In the genomic region with DNA sequence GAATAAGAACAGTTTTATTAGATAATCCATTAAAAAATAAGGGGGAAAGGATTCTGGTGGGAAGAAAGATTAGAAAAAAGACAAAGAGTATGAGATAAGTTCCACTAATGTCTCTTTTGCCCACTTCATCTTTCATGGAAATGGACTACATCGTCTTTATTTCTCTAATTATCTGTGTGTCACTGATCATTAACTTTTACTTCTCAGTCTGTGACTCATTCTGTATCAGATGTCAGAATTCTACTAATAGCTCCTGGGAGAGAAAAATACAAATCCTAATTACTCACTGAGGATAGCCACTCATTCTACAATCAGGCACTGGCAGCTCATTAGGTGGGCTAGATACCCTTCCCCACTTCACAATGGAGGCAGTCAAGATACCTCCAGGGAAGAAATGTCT, we compare ENCODE assay signal across 27 cellular contexts. TPM values are rescaled to one million over a fixed set of nuclear protein-coding genes. Genes with fewer than 3 reads are reported as not detected.
DNase-seq lines count a peak whose midpoint lies in the region; ATAC-seq and TF ChIP-seq lines count a peak whose summit lies in the region.
"Had no signal": no experiment of that assay in that cellular context is flagged by ENCODE, and none has a peak within 500 bp of the region (broad histone marks: within the 10 kb centered on the region; RNA-seq: fewer than 3 reads in every experiment).

No MANE protein-coding gene starts in this region.

- intact Hi-C loops in natural killer cell (cut with micrococcal nuclease) = no loop called here
- intact Hi-C loops in OCI-LY7 (cut with micrococcal nuclease; ENCODE audit: unreplicated experiment) = no loop called here

- H3K4me2 ChIP-seq in OCI-LY7 (ENCODE audit: low read length) = no peak overlapping the region

- no peak overlapping the region for H2AFZ ChIP-seq in OCI-LY7 (ENCODE audit: low read length)

- POLR2A ChIA-PET in OCI-LY7 (lab: Charles Lee) = interaction anchor here (1.2 kb wide), 1 partner anchor 10 kb away, joined by 4 read pairs; no protein-coding TSS in a partner anchor

- H3K4me1 ChIP-seq in RWPE2 (ENCODE audit: insufficient read depth, poor library complexity, severe bottlenecking) (no peaks in the 10 kb centered on the region), OCI-LY7 (ENCODE audit: insufficient read depth, low read length, poor library complexity, severe bottlenecking) (peaks cover 14% of the 10 kb centered on the region)
- H3K4me1 ChIP-seq: lower lobe of right lung, SJCRH30, uterus had no signal

- no peaks in the 10 kb centered on the region for H3K36me3 ChIP-seq in RWPE2 (ENCODE audit: low read depth)
- no peaks in the 10 kb centered on the region for H3K36me3 ChIP-seq in OCI-LY7 (ENCODE audit: insufficient read depth, low read length)
- H3K36me3 ChIP-seq: lower lobe of right lung, SJCRH30, uterus had no signal

- ATAC-seq in GM19395 (IDR thresholded peaks at IDR 0.05; ENCODE audit: unreplicated experiment) (peak; percentile 72), HG03354 (IDR thresholded peaks at IDR 0.05; ENCODE audit: poor library complexity, severe bottlenecking, unreplicated experiment) (peak; percentile 62), RWPE2 (ENCODE audit: low read depth) (0 out of 3 replicates have a peak, but pooled peaks have one; percentile 46), natural killer cell (no peak)
- ATAC-seq: activated T-cell treated with anti-CD3 and anti-CD28 coated beads, Interleukin-2, amount 50 U/mL, for 72 hours; lower lobe of right lung; mucosa of descending colon had no signal

- CTCF ChIA-PET in OCI-LY7 (lab: Charles Lee; ENCODE audit: unreplicated experiment) = no interaction called here

- no TSS peak for BruUV-seq in OCI-LY7 (replicated peaks; lab: Mats Ljungman, UMichigan)

- no peaks in the 10 kb centered on the region for H4K20me1 ChIP-seq in OCI-LY7 (ENCODE audit: insufficient read depth, low read length)

- H3K27me3 Mint-ChIP-seq in nephron progenitor cell (ENCODE audit: low read depth, poor library complexity) = no peaks in the 10 kb centered on the region
- no peaks in the 10 kb centered on the region for H3K27me3 Mint-ChIP-seq in natural killer cell (ENCODE audit: low read depth in 2 of 2)
- H3K27me3 Mint-ChIP-seq: activated naive CD4-positive, alpha-beta T cell treated with anti-CD3 and anti-CD28 coated beads, Interleukin-2, amount 10 ng/mL, durations not matched to agents 7 days and 5 days had no signal

- H3K4me3 ChIP-seq in RWPE2 (ENCODE audit: severe bottlenecking) (no peak overlapping the region), OCI-LY7 (ENCODE audit: low read depth, low read length, poor library complexity, severe bottlenecking) (no peak overlapping the region)
- H3K4me3 ChIP-seq: lower lobe of right lung, mucosa of descending colon, SJCRH30, skin epidermis, testis, uterus had no signal

- H3K27ac Mint-ChIP-seq in nephron progenitor cell (no peak overlapping the region), natural killer cell (no peak overlapping the region)
- H3K27ac Mint-ChIP-seq: activated naive CD4-positive, alpha-beta T cell treated with anti-CD3 and anti-CD28 coated beads, Interleukin-2, amount 10 ng/mL, durations not matched to agents 7 days and 5 days; activated T-cell treated with anti-CD3 and anti-CD28 coated beads, Interleukin-2, amount 50 U/mL, for 72 hours; CD4-positive, alpha-beta T cell; progenitor cell of endocrine pancreas; T-helper 1 cell treated with Interleukin-12 subunit alpha and Interleukin-12 subunit beta and Interleukin-4 antibody, amounts not matched to agents 30 μg/mL and 1 μg/mL, for 36 hours had no signal

- H3K9me3 Mint-ChIP-seq in nephron progenitor cell (no peaks in the 10 kb centered on the region), natural killer cell (no peaks in the 10 kb centered on the region)
- H3K9me3 Mint-ChIP-seq: activated naive CD4-positive, alpha-beta T cell treated with anti-CD3 and anti-CD28 coated beads, Interleukin-2, amount 10 ng/mL, durations not matched to agents 7 days and 5 days; activated T-cell treated with anti-CD3 and anti-CD28 coated beads, Interleukin-2, amount 50 U/mL, for 72 hours; CD4-positive, alpha-beta T cell; T-helper 1 cell treated with Interleukin-12 subunit alpha and Interleukin-12 subunit beta and Interleukin-4 antibody, amounts not matched to agents 30 μg/mL and 1 μg/mL, for 36 hours had no signal

- no peaks in the 10 kb centered on the region for H3K79me2 ChIP-seq in OCI-LY7 (ENCODE audit: insufficient read depth, low read depth, low read length)

- peaks cover 16% of the 10 kb centered on the region for H3K27me3 ChIP-seq in RWPE2 (ENCODE audit: insufficient read depth, poor library complexity, severe bottlenecking)
- H3K27me3 ChIP-seq: SJCRH30, testis, uterus had no signal

- no peaks in the 10 kb centered on the region for H3K9me2 ChIP-seq in OCI-LY7 (ENCODE audit: insufficient read depth, low read length)

- no peaks in the 10 kb centered on the region for H3K36me3 Mint-ChIP-seq in nephron progenitor cell (ENCODE audit: low read depth)
- H3K36me3 Mint-ChIP-seq in natural killer cell = no peaks in the 10 kb centered on the region
- H3K36me3 Mint-ChIP-seq: activated naive CD4-positive, alpha-beta T cell treated with anti-CD3 and anti-CD28 coated beads, Interleukin-2, amount 10 ng/mL, durations not matched to agents 7 days and 5 days had no signal

- H3K27ac ChIP-seq in RWPE2 (ENCODE audit: poor library complexity, severe bottlenecking) = no peak overlapping the region
- H3K27ac ChIP-seq in OCI-LY7 (ENCODE audit: low read depth, low read length, poor library complexity, severe bottlenecking) = no peak overlapping the region
- H3K27ac ChIP-seq: lower lobe of right lung, SJCRH30, skin epidermis, uterus had no signal

- TF ChIP-seq CTCF in RWPE2 (IDR thresholded peaks at IDR 0.05; ENCODE audit: poor library complexity, severe bottlenecking) (no peak), nephron progenitor cell (IDR thresholded peaks at IDR 0.05) (no peak), natural killer cell (IDR thresholded peaks at IDR 0.05) (no peak), OCI-LY7 (conservative IDR thresholded peaks at IDR 0.05; ENCODE audit: low read length) (no peak)

- no peak overlapping the region for H3K4me3 Mint-ChIP-seq in nephron progenitor cell
- H3K4me3 Mint-ChIP-seq in natural killer cell = no peak overlapping the region
- H3K4me3 Mint-ChIP-seq: activated naive CD4-positive, alpha-beta T cell treated with anti-CD3 and anti-CD28 coated beads, Interleukin-2, amount 10 ng/mL, durations not matched to agents 7 days and 5 days; activated T-cell treated with anti-CD3 and anti-CD28 coated beads, Interleukin-2, amount 50 U/mL, for 72 hours; CD4-positive, alpha-beta T cell; T-helper 1 cell treated with Interleukin-12 subunit alpha and Interleukin-12 subunit beta and Interleukin-4 antibody, amounts not matched to agents 30 μg/mL and 1 μg/mL, for 36 hours had no signal

- H3K9me3 ChIP-seq in RWPE2 (ENCODE audit: severe bottlenecking) (no peaks in the 10 kb centered on the region), OCI-LY7 (ENCODE audit: low read length) (no peaks in the 10 kb centered on the region)
- H3K9me3 ChIP-seq: lower lobe of right lung, mucosa of descending colon, SJCRH30, testis, uterus had no signal

- peaks cover 17% of the 10 kb centered on the region for H3K4me1 Mint-ChIP-seq in nephron progenitor cell
- H3K4me1 Mint-ChIP-seq in natural killer cell = no peaks in the 10 kb centered on the region
- H3K4me1 Mint-ChIP-seq: activated naive CD4-positive, alpha-beta T cell treated with anti-CD3 and anti-CD28 coated beads, Interleukin-2, amount 10 ng/mL, durations not matched to agents 7 days and 5 days had no signal

- DNase-seq in RWPE2 (ENCODE audit: low spot score) = no peak
- DNase-seq in renal cortical epithelial cell (ENCODE audit: low read depth) = peak; percentile 91
- DNase-seq in nephron progenitor cell = no peak
- DNase-seq in natural killer cell = no peak
- DNase-seq in OCI-LY7 (ENCODE audit: low spot score) = no peak
- DNase-seq: activated CD4-positive, alpha-beta T cell treated with anti-CD3 and anti-CD28 coated beads for 4 hours; activated naive CD4-positive, alpha-beta T cell treated with anti-CD3 and anti-CD28 coated beads, Interleukin-2, amount 10 ng/mL, durations not matched to agents 7 days and 5 days; activated T-cell treated with anti-CD3 and anti-CD28 coated beads, Interleukin-2, amount 50 U/mL, for 72 hours; CD4-positive, alpha-beta T cell; central memory CD4-positive, alpha-beta T cell; dermis blood vessel endothelial cell; lower lobe of right lung; mucosa of descending colon; NCI-H1694; NCI-H2227 treated with DMSO at 0.1 percent for 48 hours; NCI-H82; SJCRH30; stimulated activated CD4-positive, alpha-beta T cell treated with anti-CD3 and anti-CD28 coated beads, Interleukin-2, amount 100 ng/mL, for 48 hours; stimulated activated naive CD4-positive, alpha-beta T cell; testis; uterus had no signal

RNA-seq across cellular contexts. Expression of gene ILDR2, which starts 41.7 kb away (rescaled TPM):
- total RNA-seq in renal cortical epithelial cell (4.7 and 17.5 TPM in 2 replicates), natural killer cell (1 to 10 TPM; 2.4 to 4.3 (median 2.8) TPM), OCI-LY7 (2022) (2.5 and 3.2 TPM in 2 replicates)
- total RNA-seq in OCI-LY7 (2014; rRNA removed; shearing (Covaris generic)) = 5.3 and 6.0 TPM in 2 replicates
- total RNA-seq: endothelial cell of umbilical vein had no signal

RNA-seq across cellular contexts. Expression of gene MAEL, which starts 55.4 kb away (rescaled TPM):
- total RNA-seq in renal cortical epithelial cell (0.17 and 0.65 TPM in 2 replicates), natural killer cell (under 1 TPM in 1 of 3 donors, not detected in 2; 0.19 TPM), OCI-LY7 (2022) (not detected in 2 replicates)
- not detected in 2 replicates for total RNA-seq in OCI-LY7 (2014; rRNA removed; shearing (Covaris generic))
- total RNA-seq: CD4-positive, alpha-beta T cell; dermis blood vessel endothelial cell; endothelial cell of umbilical vein; lower lobe of right lung; progenitor cell of endocrine pancreas; SJCRH30 had no signal

RNA-seq across cellular contexts. Expression of gene TADA1, which starts 57.6 kb away (rescaled TPM):
- total RNA-seq in renal cortical epithelial cell = 21.1 and 22.9 TPM in 2 replicates
- 10 to 100 TPM; 11.7 to 13.7 (median 12.5) TPM for total RNA-seq in natural killer cell
- 14.9 and 16.9 TPM in 2 replicates for total RNA-seq in OCI-LY7 (2014; rRNA removed; shearing (Covaris generic))
- 16.4 and 20.3 TPM in 2 replicates for total RNA-seq in OCI-LY7 (2022)

Comparison
In these comparisons a context has a peak if more than half of its experiments do, and no peak if none do; other contexts are left out.
1. ATAC-seq: peak in GM19395 (single experiment), HG03354 (single experiment) and RWPE2 (single experiment); none in natural killer cell (0 of 3).